ENCODE assay signal across 15 cellular contexts in genomic region chr6:6643398-6643797, GRCh38. TPM values are rescaled to one million over a fixed set of nuclear protein-coding genes. Genes with fewer than 3 reads are reported as not detected.
DNase-seq lines count a peak whose midpoint lies in the region; ATAC-seq and TF ChIP-seq lines count a peak whose summit lies in the region.
"Had no signal": no experiment of that assay in that cellular context is flagged by ENCODE, and none has a peak within 500 bp of the region (broad histone marks: within the 10 kb centered on the region; RNA-seq: fewer than 3 reads in every experiment).

No MANE protein-coding gene starts in this region.

- in situ Hi-C loops in GM13977 (cut with MboI; ENCODE audit: low pct_unique_long_range_greater_than_20kb, low sequenced_read_pairs, unreplicated experiment), result no loop called here

- H3K36me3 ChIP-seq in breast epithelium, result no peaks in the 10 kb centered on the region
- H3K36me3 ChIP-seq in SJCRH30, result no peaks in the 10 kb centered on the region
- no peaks in the 10 kb centered on the region for H3K36me3 ChIP-seq in effector memory CD4-positive, alpha-beta T cell (ENCODE audit: control insufficient read depth, insufficient read depth, low read length)
- H3K36me3 ChIP-seq: BLaER1 had no signal

- H3K4me1 ChIP-seq in breast epithelium (no peaks in the 10 kb centered on the region), SJCRH30 (no peaks in the 10 kb centered on the region)
- H3K4me1 ChIP-seq in effector memory CD4-positive, alpha-beta T cell (ENCODE audit: control insufficient read depth, insufficient read depth, low read length, poor library complexity, severe bottlenecking), result no peaks in the 10 kb centered on the region
- H3K4me1 ChIP-seq: parathyroid adenoma had no signal

- TF ChIP-seq POLR2A in breast epithelium (IDR thresholded peaks at IDR 0.05), result no peak

- H3K9me3 ChIP-seq in breast epithelium, result no peaks in the 10 kb centered on the region
- no peaks in the 10 kb centered on the region for H3K9me3 ChIP-seq in SJCRH30 (replicated peaks)
- no peaks in the 10 kb centered on the region for H3K9me3 ChIP-seq in effector memory CD4-positive, alpha-beta T cell (ENCODE audit: control insufficient read depth, low read length)
- H3K9me3 ChIP-seq: BLaER1 had no signal

- ATAC-seq in GM19043 (IDR thresholded peaks at IDR 0.05; ENCODE audit: low read depth, unreplicated experiment), result peak; percentile 76
- peak; percentile 76 for ATAC-seq in HG02759 (IDR thresholded peaks at IDR 0.05; ENCODE audit: unreplicated experiment)
- ATAC-seq in HG03520 (IDR thresholded peaks at IDR 0.05; ENCODE audit: unreplicated experiment), result peak; percentile 85

- no peak overlapping the region for H3K4me3 ChIP-seq in breast epithelium
- H3K4me3 ChIP-seq in SJCRH30, result no peak overlapping the region
- H3K4me3 ChIP-seq in effector memory CD4-positive, alpha-beta T cell (ENCODE audit: insufficient read depth, low read depth, low read length, poor library complexity, severe bottlenecking), result no peak overlapping the region
- H3K4me3 ChIP-seq: BLaER1 had no signal

- intact Hi-C loops in breast epithelium (cut with DNase I; ENCODE audit: low total_unique reads), result no loop called here

- H3K27me3 ChIP-seq in breast epithelium, result no peaks in the 10 kb centered on the region
- no peaks in the 10 kb centered on the region for H3K27me3 ChIP-seq in SJCRH30
- H3K27me3 ChIP-seq in effector memory CD4-positive, alpha-beta T cell (replicated peaks; ENCODE audit: control insufficient read depth, insufficient read depth, low read length, poor library complexity, severe bottlenecking), result no peaks in the 10 kb centered on the region
- H3K27me3 ChIP-seq: BLaER1 had no signal

- TF ChIP-seq CTCF in GM13977 (IDR thresholded peaks at IDR 0.05; ENCODE audit: extremely low read depth, insufficient read depth, missing control alignments) (no peak), breast epithelium (IDR thresholded peaks at IDR 0.05) (no peak)

- H3K27ac ChIP-seq in breast epithelium (no peak overlapping the region), SJCRH30 (no peak overlapping the region)
- no peak overlapping the region for H3K27ac ChIP-seq in effector memory CD4-positive, alpha-beta T cell (ENCODE audit: insufficient read depth, low read length, poor library complexity, severe bottlenecking)
- H3K27ac ChIP-seq: BLaER1, parathyroid adenoma had no signal

- DNase-seq in GM13977 (ENCODE audit: low spot score) (peak; percentile 44), breast epithelium (ENCODE audit: low spot score in 2 of 2) (no peak), SJCRH30 (no peak)
- no peak for DNase-seq in activated naive CD4-positive, alpha-beta T cell treated with Interleukin-2 at 50 U/mL for 16 hours
- no peak for DNase-seq in effector memory CD4-positive, alpha-beta T cell
- DNase-seq: activated CD4-positive, CD25-positive, alpha-beta regulatory T cell; activated gamma-delta T cell; caudate nucleus; NCI-H524; Right ventricle myocardium superior had no signal

RNA-seq across cellular contexts. Expression of gene LY86, which starts 54.9 kb away (rescaled TPM):
- total RNA-seq in breast epithelium, result 1 to 10 TPM; 3.3 to 8.3 (median 3.4) TPM
- total RNA-seq in SJCRH30 (2014; rRNA removed; shearing (Covaris generic)), result not detected in 2 replicates
